ENCODE assay signal across 11 cellular contexts in the genomic region with DNA sequence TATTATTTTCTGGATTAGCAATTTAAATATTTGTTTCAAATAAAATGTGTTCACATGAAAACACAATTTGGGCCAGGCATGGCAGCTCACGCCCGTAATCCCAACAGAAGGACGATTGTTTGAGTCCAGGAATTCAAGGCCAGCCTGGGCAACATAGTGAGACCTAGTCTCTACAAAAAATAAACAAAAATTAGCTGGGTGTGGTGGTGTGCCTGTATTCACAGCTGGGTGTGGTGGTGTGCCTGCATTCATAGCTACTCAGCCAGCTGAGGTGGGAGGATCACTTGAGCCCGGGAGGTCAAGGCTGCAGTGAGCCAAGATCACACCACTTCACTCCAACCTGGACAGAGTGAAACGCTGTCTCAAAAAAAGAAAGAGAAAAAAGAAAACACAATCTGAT.
"Had no signal": no experiment of that assay in that cellular context is flagged by ENCODE, and none has a peak within 500 bp of the region (broad histone marks: within the 10 kb centered on the region; RNA-seq: fewer than 3 reads in every experiment).

No MANE protein-coding gene starts in this region.

- H3K36me3 ChIP-seq: pancreas had no signal

- H3K4me3 ChIP-seq: pancreas had no signal

- DNase-seq: activated CD4-positive, alpha-beta T cell treated with anti-CD3 and anti-CD28 coated beads, Interleukin-2, amount 50 U/mL, for 4 hours; activated naive CD4-positive, alpha-beta T cell; activated naive CD8-positive, alpha-beta T cell treated with anti-CD3 and anti-CD28 coated beads, Interleukin-2, amount 10 ng/mL, durations not matched to agents 7 days and 5 days; activated T-cell treated with anti-CD3 and anti-CD28 coated beads for 4 hours; effector memory CD8-positive, alpha-beta T cell; naive thymus-derived CD4-positive, alpha-beta T cell; pancreas; stimulated activated CD4-positive, alpha-beta T cell treated with anti-CD3 and anti-CD28 coated beads, Interleukin-4, amount 100 ng/mL, for 1 hour; stimulated activated naive B cell treated with anti-CD40 and anti-IgM and Interleukin-4, amounts not matched to agents 10 μg/mL and 1 μg/mL and 100 μg/mL, for 72 hours; substantia nigra had no signal

- H3K27ac ChIP-seq: pancreas had no signal

- ATAC-seq: activated CD4-positive, CD25-positive, alpha-beta regulatory T cell treated with anti-CD3 and anti-CD28 coated beads, Interleukin-2, amount 50 U/mL, for 24 hours; effector memory CD8-positive, alpha-beta T cell; naive thymus-derived CD4-positive, alpha-beta T cell; stimulated activated naive B cell treated with anti-CD40 and anti-IgM and Interleukin-4, amounts not matched to agents 10 μg/mL and 1 μg/mL and 100 μg/mL, for 72 hours had no signal

- H3K4me1 ChIP-seq: pancreas had no signal

- H3K27me3 ChIP-seq: pancreas had no signal

- H3K9me3 ChIP-seq: pancreas had no signal
